Comparison of ENCODE assay signal across 16 cellular contexts in the genomic region with DNA sequence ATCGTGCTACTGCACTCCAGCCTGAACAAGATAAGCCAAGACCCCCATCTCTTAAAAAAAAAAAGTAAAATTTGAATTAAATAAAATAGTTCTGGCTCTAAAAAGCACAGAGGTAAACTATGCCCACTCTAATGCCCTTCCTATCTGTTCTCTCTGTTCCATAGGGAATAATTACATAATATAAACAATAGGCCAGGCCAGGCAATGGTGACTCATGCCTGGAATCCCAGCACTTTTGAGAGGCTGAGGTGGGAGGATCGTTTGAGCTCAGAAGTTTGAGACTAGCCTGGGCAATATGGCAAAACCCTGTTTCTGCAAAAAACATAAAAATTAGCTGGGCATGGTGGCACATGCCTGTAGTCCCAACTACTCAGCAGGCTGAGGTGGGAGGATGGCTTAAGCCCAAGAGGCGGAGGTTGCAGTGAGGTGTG. TPM values are rescaled to one million over a fixed set of nuclear protein-coding genes. Genes with fewer than 3 reads are reported as not detected.
DNase-seq lines count a peak whose midpoint lies in the region; ATAC-seq and TF ChIP-seq lines count a peak whose summit lies in the region.
"Had no signal": no experiment of that assay in that cellular context is flagged by ENCODE, and none has a peak within 500 bp of the region (broad histone marks: within the 10 kb centered on the region; RNA-seq: fewer than 3 reads in every experiment).

No MANE protein-coding gene starts in this region.

- no peak for TF ChIP-seq CTCF in RWPE2 (IDR thresholded peaks at IDR 0.05; ENCODE audit: poor library complexity, severe bottlenecking)
- no peak for TF ChIP-seq CTCF in fibroblast of pulmonary artery (IDR thresholded peaks at IDR 0.05; ENCODE audit: low read length, missing control alignments)
- no peak for TF ChIP-seq CTCF in tibial artery (IDR thresholded peaks at IDR 0.05)
- TF ChIP-seq CTCF in BE2C (IDR thresholded peaks at IDR 0.05; ENCODE audit: low read depth, low read length), result no peak

- intact Hi-C loops in tibial artery (cut with DNase I; ENCODE audit: low total_unique reads), result no loop called here

- H3K36me3 Mint-ChIP-seq in activated CD8-positive, alpha-beta T cell treated with anti-CD3 and anti-CD28 coated beads, Interleukin-2, amount 10 ng/mL, durations not matched to agents 7 days and 5 days (ENCODE audit: low read depth), result no peaks in the 10 kb centered on the region
- H3K36me3 Mint-ChIP-seq in naive thymus-derived CD8-positive, alpha-beta T cell, result no peaks in the 10 kb centered on the region
- H3K36me3 Mint-ChIP-seq: WTC11 had no signal

- no peaks in the 10 kb centered on the region for H3K9me3 ChIP-seq in RWPE2 (ENCODE audit: severe bottlenecking)
- H3K9me3 ChIP-seq in tibial artery, result no peaks in the 10 kb centered on the region
- H3K9me3 ChIP-seq in BE2C, result no peaks in the 10 kb centered on the region
- H3K9me3 ChIP-seq: gastroesophageal sphincter had no signal

- H3K27ac Mint-ChIP-seq in activated CD8-positive, alpha-beta T cell treated with anti-CD3 and anti-CD28 coated beads, Interleukin-2, amount 10 ng/mL, durations not matched to agents 7 days and 5 days, result no peak overlapping the region
- H3K27ac Mint-ChIP-seq in naive thymus-derived CD8-positive, alpha-beta T cell, result no peak overlapping the region
- H3K27ac Mint-ChIP-seq: stimulated activated naive CD8-positive, alpha-beta T cell treated with anti-CD3 and anti-CD28 coated beads, Interleukin-15, Interleukin-2, amounts not matched to agents 100 ng/mL and 50 ng/mL, for 24 hours had no signal

- H3K4me1 Mint-ChIP-seq in activated CD8-positive, alpha-beta T cell treated with anti-CD3 and anti-CD28 coated beads, Interleukin-2, amount 10 ng/mL, durations not matched to agents 7 days and 5 days (ENCODE audit: low read depth), result no peaks in the 10 kb centered on the region
- H3K4me1 Mint-ChIP-seq in naive thymus-derived CD8-positive, alpha-beta T cell, result no peaks in the 10 kb centered on the region

- H3K4me3 ChIP-seq in RWPE2 (ENCODE audit: severe bottlenecking) (no peak overlapping the region), fibroblast of pulmonary artery (replicated peaks; ENCODE audit: low read depth, low read length) (no peak overlapping the region), tibial artery (no peak overlapping the region), BE2C (ENCODE audit: low read depth, low read length) (no peak overlapping the region)
- H3K4me3 ChIP-seq: gastroesophageal sphincter had no signal

- CTCF ChIA-PET in activated CD8-positive, alpha-beta T cell treated with anti-CD3 and anti-CD28 coated beads, Interleukin-2, amount 10 ng/mL, durations not matched to agents 7 days and 5 days (lab: Charles Lee), result no interaction called here

- DNase-seq in DMS153 (lab: John Stamatoyannopoulos, UW) (peak; percentile 6), DMS153 treated with DMSO at 0.1 percent for 48 hours (lab: John Stamatoyannopoulos, UW; ENCODE audit: unreplicated experiment) (no peak), RWPE2 (ENCODE audit: low spot score) (no peak), fibroblast of pulmonary artery (ENCODE audit: low read depth) (peak; percentile 79), tibial artery (no peak), BE2C (no peak)
- no peak for DNase-seq in activated CD8-positive, alpha-beta T cell treated with anti-CD3 and anti-CD28 coated beads, Interleukin-2, amount 10 ng/mL, durations not matched to agents 7 days and 5 days
- DNase-seq in naive thymus-derived CD8-positive, alpha-beta T cell, result no peak
- DNase-seq: caudate nucleus; GF-D8; NCI-H2029; nucleus accumbens; stimulated activated CD4-positive, alpha-beta T cell treated with anti-CD3 and anti-CD28 coated beads, Interleukin-2, amount 100 ng/mL, for 24 hours had no signal

- H3K9me3 Mint-ChIP-seq in activated CD8-positive, alpha-beta T cell treated with anti-CD3 and anti-CD28 coated beads, Interleukin-2, amount 10 ng/mL, durations not matched to agents 7 days and 5 days (ENCODE audit: insufficient read depth), result no peaks in the 10 kb centered on the region
- peaks cover 0 to 2% (median 0%) of the 10 kb centered on the region in 9 donors for H3K9me3 Mint-ChIP-seq in naive thymus-derived CD8-positive, alpha-beta T cell
- H3K9me3 Mint-ChIP-seq: stimulated activated naive CD8-positive, alpha-beta T cell treated with anti-CD3 and anti-CD28 coated beads, Interleukin-15, Interleukin-2, amounts not matched to agents 100 ng/mL and 50 ng/mL, for 24 hours had no signal

- no peaks in the 10 kb centered on the region for H3K36me3 ChIP-seq in RWPE2 (ENCODE audit: low read depth)
- H3K36me3 ChIP-seq in tibial artery, result no peaks in the 10 kb centered on the region
- H3K36me3 ChIP-seq in BE2C, result no peaks in the 10 kb centered on the region
- H3K36me3 ChIP-seq: gastroesophageal sphincter had no signal

- H3K27ac ChIP-seq in RWPE2 (ENCODE audit: poor library complexity, severe bottlenecking) (peak overlapping the region; percentile 31), tibial artery (peak overlapping the region; percentile 3 to 84)
- H3K27ac ChIP-seq: gastroesophageal sphincter had no signal

- ATAC-seq in RWPE2 (ENCODE audit: low read depth), result peak; percentile 79
- no peak for ATAC-seq in activated CD8-positive, alpha-beta T cell treated with anti-CD3 and anti-CD28 coated beads, Interleukin-2, amount 10 ng/mL, durations not matched to agents 7 days and 5 days
- ATAC-seq in naive thymus-derived CD8-positive, alpha-beta T cell, result no peak
- ATAC-seq: gastroesophageal sphincter, WTC11 had no signal

- no peak overlapping the region for H3K4me3 Mint-ChIP-seq in activated CD8-positive, alpha-beta T cell treated with anti-CD3 and anti-CD28 coated beads, Interleukin-2, amount 10 ng/mL, durations not matched to agents 7 days and 5 days
- no peak overlapping the region for H3K4me3 Mint-ChIP-seq in naive thymus-derived CD8-positive, alpha-beta T cell
- H3K4me3 Mint-ChIP-seq: stimulated activated naive CD8-positive, alpha-beta T cell treated with anti-CD3 and anti-CD28 coated beads, Interleukin-15, Interleukin-2, amounts not matched to agents 100 ng/mL and 50 ng/mL, for 24 hours; WTC11 had no signal

- H3K4me1 ChIP-seq in RWPE2 (ENCODE audit: insufficient read depth, poor library complexity, severe bottlenecking), result peaks cover 36% of the 10 kb centered on the region
- peaks cover 0 to 67% (median 42%) of the 10 kb centered on the region in 4 donors for H3K4me1 ChIP-seq in tibial artery
- H3K4me1 ChIP-seq in BE2C, result no peaks in the 10 kb centered on the region
- H3K4me1 ChIP-seq: gastroesophageal sphincter had no signal

- POLR2A ChIA-PET in activated CD8-positive, alpha-beta T cell treated with anti-CD3 and anti-CD28 coated beads, Interleukin-2, amount 10 ng/mL, durations not matched to agents 7 days and 5 days (lab: Charles Lee), result no interaction called here
- POLR2A ChIA-PET in naive thymus-derived CD8-positive, alpha-beta T cell (lab: Charles Lee), result no interaction called here

- no peaks in the 10 kb centered on the region for H3K27me3 Mint-ChIP-seq in activated CD8-positive, alpha-beta T cell treated with anti-CD3 and anti-CD28 coated beads, Interleukin-2, amount 10 ng/mL, durations not matched to agents 7 days and 5 days (ENCODE audit: low read depth)
- peaks cover 2 to 10% (median 8%) of the 10 kb centered on the region in 5 donors for H3K27me3 Mint-ChIP-seq in naive thymus-derived CD8-positive, alpha-beta T cell

- H3K27me3 ChIP-seq in RWPE2 (ENCODE audit: insufficient read depth, poor library complexity, severe bottlenecking), result no peaks in the 10 kb centered on the region
- no peaks in the 10 kb centered on the region for H3K27me3 ChIP-seq in tibial artery
- H3K27me3 ChIP-seq in BE2C, result no peaks in the 10 kb centered on the region
- H3K27me3 ChIP-seq: gastroesophageal sphincter had no signal

RNA-seq across cellular contexts. Expression of a gene that starts 47.4 kb away (rescaled TPM):
- not detected for total RNA-seq in activated CD8-positive, alpha-beta T cell treated with anti-CD3 and anti-CD28 coated beads, Interleukin-2, amount 10 ng/mL, durations not matched to agents 7 days and 5 days
- 1.2 TPM for polyA plus RNA-seq in BE2C (2012; ENCODE audit: insufficient read depth, insufficient read length, low read depth)
- total RNA-seq in naive thymus-derived CD8-positive, alpha-beta T cell, result not detected
- under 1 TPM in 2 of 3 donors, not detected in 1; 0.02 to 0.07 TPM for polyA plus RNA-seq in naive thymus-derived CD8-positive, alpha-beta T cell

Comparison
In these comparisons a context has a peak if more than half of its experiments do, and no peak if none do; other contexts are left out.
1. DNase-seq: peak in DMS153 (single experiment) and fibroblast of pulmonary artery (single experiment); none in DMS153 treated with DMSO at 0.1 percent for 48 hours (single experiment), RWPE2 (single experiment), tibial artery (0 of 2), activated CD8-positive, alpha-beta T cell treated with anti-CD3 and anti-CD28 coated beads, Interleukin-2, amount 10 ng/mL, durations not matched to agents 7 days and 5 days (single experiment), BE2C (single experiment) and naive thymus-derived CD8-positive, alpha-beta T cell (0 of 10).